8 cellular contexts compared by ENCODE assay signal in genomic region chr6:129598244-129599187, GRCh38.
A peak's percentile ranks its signal among the peaks of the same experiment; 100 is the strongest.
DNase-seq lines count a peak whose midpoint lies in the region; ATAC-seq, FAIRE-seq and TF ChIP-seq lines count a peak whose summit lies in the region.

No MANE protein-coding gene starts in this region.

- intact Hi-C loops in testis (cut with DNase I; ENCODE audit: low total_unique reads) = no loop called here

- in situ Hi-C loops in G401 (cut with HindIII; ENCODE audit: low sequenced_read_pairs) = loop anchor here (25.0 kb wide), 1 partner anchor 414 kb away; the partner anchor contains the start of gene L3MBTL3

- no peak overlapping the region for H3K27ac ChIP-seq in testis

- WGBS in testis, 2 donors = 57 to 68% methylated on average over 6 of the region's 6 CpGs

- H3K4me3 ChIP-seq in NT2/D1 (ENCODE audit: insufficient read length, low read depth) = no peak overlapping the region
- no peak overlapping the region for H3K4me3 ChIP-seq in bronchial epithelial cell (ENCODE audit: low read depth, low read length)
- H3K4me3 ChIP-seq in kidney epithelial cell (ENCODE audit: low read depth, low read length) = no peak overlapping the region
- no peak overlapping the region for H3K4me3 ChIP-seq in testis

- H3K9me3 ChIP-seq in NT2/D1 (ENCODE audit: insufficient read depth, low read length) = no peaks in the 10 kb centered on the region
- no peaks in the 10 kb centered on the region for H3K9me3 ChIP-seq in testis

- H3K36me3 ChIP-seq in NT2/D1 (ENCODE audit: insufficient read depth, insufficient read length, low read length) (no peaks in the 10 kb centered on the region), bronchial epithelial cell (ENCODE audit: control insufficient read depth, insufficient read depth, low read length) (no peaks in the 10 kb centered on the region), kidney epithelial cell (ENCODE audit: control insufficient read depth, insufficient read depth, low read length) (no peaks in the 10 kb centered on the region), testis (ENCODE audit: low read depth, missing control alignments) (no peaks in the 10 kb centered on the region)

- DNase-seq in G401 (ENCODE audit: low spot score) (peak; percentile 64), HuH-7 (ENCODE audit: low spot score) (peak; percentile 52), NT2/D1 (ENCODE audit: low read depth, low spot score) (peak; percentile 35), bronchial epithelial cell (ENCODE audit: low read depth) (peak; percentile 71), kidney epithelial cell (ENCODE audit: low read depth) (no peak), testis (no peak)
- no peak for DNase-seq in stimulated activated CD4-positive, alpha-beta T cell treated with anti-CD3 and anti-CD28 coated beads, Interleukin-4, amount 100 ng/mL, for 1 hour

- TF ChIP-seq CTCF in bronchial epithelial cell (IDR thresholded peaks at IDR 0.05; ENCODE audit: insufficient read depth, low read length, severe bottlenecking) (peak; percentile 51), kidney epithelial cell (IDR thresholded peaks at IDR 0.05; ENCODE audit: insufficient read depth, low read length, poor library complexity, severe bottlenecking) (peak; percentile 59), testis (IDR thresholded peaks at IDR 0.05) (peak; percentile 77 to 84 (median 78))

- no peaks in the 10 kb centered on the region for H3K27me3 ChIP-seq in NT2/D1 (ENCODE audit: insufficient read depth, insufficient read length)
- no peaks in the 10 kb centered on the region for H3K27me3 ChIP-seq in bronchial epithelial cell (ENCODE audit: control insufficient read depth, insufficient read depth, low read length)
- no peaks in the 10 kb centered on the region for H3K27me3 ChIP-seq in kidney epithelial cell (ENCODE audit: control insufficient read depth, insufficient read depth, low read length)
- H3K27me3 ChIP-seq in testis = no peaks in the 10 kb centered on the region

- no peak for TF ChIP-seq POLR2A in testis (IDR thresholded peaks at IDR 0.05)

- peak; percentile 69 for ATAC-seq in GM21528 (IDR thresholded peaks at IDR 0.05; ENCODE audit: low FRiP score, unreplicated experiment)

- H3K4me1 ChIP-seq in NT2/D1 (ENCODE audit: insufficient read depth, insufficient read length) = no peaks in the 10 kb centered on the region
- H3K4me1 ChIP-seq in testis = no peaks in the 10 kb centered on the region

- FAIRE-seq in bronchial epithelial cell (lab: Jason Lieb, UNC) = no peak

- no peak overlapping the region for H3K9ac ChIP-seq in NT2/D1 (ENCODE audit: insufficient read length, low read depth)

Comparison
In these comparisons a context has a peak if more than half of its experiments do, and no peak if none do; other contexts are left out.
1. DNase-seq: peak in G401 (single experiment), HuH-7 (single experiment), NT2/D1 (single experiment) and bronchial epithelial cell (single experiment); none in kidney epithelial cell (single experiment), testis (single experiment) and stimulated activated CD4-positive, alpha-beta T cell treated with anti-CD3 and anti-CD28 coated beads, Interleukin-4, amount 100 ng/mL, for 1 hour (single experiment).
2. Peak in every context shown above with its lines, with median percentiles within 50 percentile points of each other: CTCF ChIP-seq.